ENCODE assay signal across 8 cellular contexts in genomic region chr2:230412369-230412706, GRCh38. TPM values are rescaled to one million over a fixed set of nuclear protein-coding genes. Genes with fewer than 3 reads are reported as not detected.
A peak's percentile ranks its signal among the peaks of the same experiment; 100 is the strongest.
DNase-seq lines count a peak whose midpoint lies in the region; ATAC-seq and TF ChIP-seq lines count a peak whose summit lies in the region.

No MANE protein-coding gene starts in this region.

- H3K4me3 Mint-ChIP-seq in naive thymus-derived CD4-positive, alpha-beta T cell = peak overlapping the region; percentile 94 to 100 (median 100)

- dilution Hi-C loops in mammary epithelial cell (cut with HindIII; ENCODE audit: low sequenced_read_pairs) = no loop called here

- H3K9ac ChIP-seq in mammary epithelial cell (ENCODE audit: insufficient read depth, low read length) = peak overlapping the region; percentile 67

- H3K27me3 Mint-ChIP-seq in naive thymus-derived CD4-positive, alpha-beta T cell = no peaks in the 10 kb centered on the region

- 96% methylated on average over 3 of the region's 3 CpGs for WGBS in mammary epithelial cell (ENCODE audit: low coverage, missing lambda C conversion rate)

- no peaks in the 10 kb centered on the region for H3K36me3 ChIP-seq in BE2C
- no peaks in the 10 kb centered on the region; the same call in 1 of the 2 replicates for H3K36me3 ChIP-seq in KOPT-K1 (ENCODE audit: insufficient read depth, low read length)
- H3K36me3 ChIP-seq in mammary epithelial cell (ENCODE audit: insufficient read depth, low read length) = no peaks in the 10 kb centered on the region
- H3K36me3 ChIP-seq in naive thymus-derived CD4-positive, alpha-beta T cell (ENCODE audit: control insufficient read depth in 2 of 3, insufficient read depth in 3 of 3, low read length in 3 of 3) = no peaks in the 10 kb centered on the region

- TF ChIP-seq CTCF in BE2C (IDR thresholded peaks at IDR 0.05; ENCODE audit: low read depth, low read length) (no peak), mammary epithelial cell (conservative IDR thresholded peaks at IDR 0.05 in 1 of 2, IDR thresholded peaks at IDR 0.05 in 1 of 2; ENCODE audit: extremely low read depth in 1 of 2, insufficient read depth in 1 of 2, low read depth in 1 of 2, low read length in 2 of 2) (no peak)

- in situ Hi-C loops in mammary epithelial cell (cut with MboI; ENCODE audit: low sequenced_read_pairs in 2 of 2) = loop anchor here in 1 of 2 donors (25.0 kb wide), 1 partner anchor 200 kb away; the partner anchor contains the start of gene SP110

- ATAC-seq in naive thymus-derived CD4-positive, alpha-beta T cell = peak; percentile 3
- no peak for ATAC-seq in HG03469 (IDR thresholded peaks at IDR 0.05; ENCODE audit: unreplicated experiment)
- ATAC-seq in GM18498 (IDR thresholded peaks at IDR 0.05; ENCODE audit: unreplicated experiment) = no peak
- no peak for ATAC-seq in HG02678 (IDR thresholded peaks at IDR 0.05; ENCODE audit: unreplicated experiment)

- peaks cover 12% of the 10 kb centered on the region for H3K79me2 ChIP-seq in mammary epithelial cell (ENCODE audit: insufficient read depth, low read length)

- DNase-seq in BE2C (no peak), mammary epithelial cell (no peak), SHP77 treated with DMSO at 0.1 percent for 48 hours (lab: John Stamatoyannopoulos, UW) (no peak)
- DNase-seq in naive thymus-derived CD4-positive, alpha-beta T cell = no peak

- peak overlapping the region; percentile 71 for H3K4me3 ChIP-seq in BE2C (ENCODE audit: low read depth, low read length)
- peak overlapping the region; percentile 59 to 78 (median 60) for H3K4me3 ChIP-seq in mammary epithelial cell (replicated peaks in 1 of 3; ENCODE audit: insufficient read depth in 1 of 3, low read depth in 2 of 3, low read length in 3 of 3)
- peak overlapping the region; percentile 96 for H3K4me3 ChIP-seq in naive thymus-derived CD4-positive, alpha-beta T cell (ENCODE audit: low read length)

- CTCF ChIA-PET in mammary epithelial cell (lab: Charles Lee; ENCODE audit: low non-redundant PET) = no interaction called here
- CTCF ChIA-PET in naive thymus-derived CD4-positive, alpha-beta T cell (lab: Charles Lee) = interaction anchor here (0.5 to 1.1 kb wide), 2 partner anchors 198 to 385 kb away, joined by 3 read pairs; no protein-coding TSS in a partner anchor

- H2AFZ ChIP-seq in mammary epithelial cell (ENCODE audit: low read depth, low read length) = peak overlapping the region; percentile 99

- H3K4me2 ChIP-seq in mammary epithelial cell (ENCODE audit: insufficient read depth, low read depth, low read length) = peak overlapping the region; percentile 81

- no peaks in the 10 kb centered on the region for H3K9me3 ChIP-seq in BE2C
- H3K9me3 ChIP-seq in KOPT-K1 (ENCODE audit: insufficient read depth, low read length, poor library complexity, severe bottlenecking) = no peaks in the 10 kb centered on the region
- no peaks in the 10 kb centered on the region for H3K9me3 ChIP-seq in mammary epithelial cell (replicated peaks; ENCODE audit: insufficient read depth, low read length)
- H3K9me3 ChIP-seq in naive thymus-derived CD4-positive, alpha-beta T cell (ENCODE audit: control insufficient read depth in 2 of 3, low read length in 3 of 3) = no peaks in the 10 kb centered on the region

- BruUV-seq in mammary epithelial cell (replicated peaks; lab: Mats Ljungman, UMichigan) = no TSS peak

- no peaks in the 10 kb centered on the region for H4K20me1 ChIP-seq in mammary epithelial cell (ENCODE audit: insufficient read depth, low read length)

- H3K9me3 Mint-ChIP-seq in naive thymus-derived CD4-positive, alpha-beta T cell = no peaks in the 10 kb centered on the region

- peaks cover 8% of the 10 kb centered on the region for H3K27me3 ChIP-seq in BE2C
- no peaks in the 10 kb centered on the region for H3K27me3 ChIP-seq in mammary epithelial cell (ENCODE audit: insufficient read depth, low read length)
- no peaks in the 10 kb centered on the region for H3K27me3 ChIP-seq in naive thymus-derived CD4-positive, alpha-beta T cell (ENCODE audit: control insufficient read depth in 2 of 2, insufficient read depth in 2 of 2, low read length in 2 of 2)

- H3K27ac Mint-ChIP-seq in naive thymus-derived CD4-positive, alpha-beta T cell = peak overlapping the region; percentile 97 to 100 (median 99)

- intact Hi-C loops in mammary epithelial cell (cut with micrococcal nuclease) = loop anchor here (5.0 to 10.0 kb wide), 2 partner anchors 190 to 272 kb away; no protein-coding TSS in a partner anchor
- intact Hi-C loops in naive thymus-derived CD4-positive, alpha-beta T cell (cut with micrococcal nuclease) = loop anchor here (10.0 kb wide), 4 partner anchors 382 to 1292 kb away; partner anchors contain the start of genes FBXO36 (in 1 of the 2), PSMD1 (in 1 of the 2), PTMA (in 1 of the 2) and TRIP12 (in 1 of the 2)

- H3K36me3 Mint-ChIP-seq in naive thymus-derived CD4-positive, alpha-beta T cell = peaks cover 0 to 15% (median 0%) of the 10 kb centered on the region in 5 donors

- H3K27ac ChIP-seq in KOPT-K1 (ENCODE audit: low read depth, low read length, poor library complexity, severe bottlenecking) (peak overlapping the region; percentile 87), mammary epithelial cell (ENCODE audit: insufficient read depth, low read depth, low read length) (no peak overlapping the region)
- H3K27ac ChIP-seq in naive thymus-derived CD4-positive, alpha-beta T cell (ENCODE audit: low read depth, low read length) = peak overlapping the region; percentile 85

- peaks cover 30 to 90% (median 82%) of the 10 kb centered on the region in 7 donors for H3K4me1 Mint-ChIP-seq in naive thymus-derived CD4-positive, alpha-beta T cell

- POLR2A ChIA-PET in naive thymus-derived CD4-positive, alpha-beta T cell (lab: Charles Lee) = interaction anchor here (0.7 to 1.3 kb wide), 2 partner anchors 10 to 186 kb away, joined by 3 to 4 read pairs; no protein-coding TSS in a partner anchor

- no peaks in the 10 kb centered on the region for H3K4me1 ChIP-seq in BE2C
- peaks cover 31% of the 10 kb centered on the region for H3K4me1 ChIP-seq in mammary epithelial cell (ENCODE audit: insufficient read depth, low read length)
- peaks cover 26 to 29% of the 10 kb centered on the region in 2 donors for H3K4me1 ChIP-seq in naive thymus-derived CD4-positive, alpha-beta T cell (ENCODE audit: control insufficient read depth in 2 of 2, insufficient read depth in 2 of 2, low read length in 2 of 2)

RNA-seq across cellular contexts. Expression of gene SP100, which starts 3.7 kb away (rescaled TPM):
- polyA plus RNA-seq in BE2C (2012; ENCODE audit: insufficient read depth, insufficient read length, low read depth) = 0.79 TPM
- 10 to 100 TPM; 57.5 to 67.5 TPM for total RNA-seq in mammary epithelial cell
- 29.9 TPM for polyA plus RNA-seq in mammary epithelial cell
- polyA minus RNA-seq in mammary epithelial cell = 68.3 TPM
- total RNA-seq in naive thymus-derived CD4-positive, alpha-beta T cell = 100 to 1,000 TPM; 203 to 391 (median 214) TPM
- 100 to 1,000 TPM; 103 to 191 TPM for polyA plus RNA-seq in naive thymus-derived CD4-positive, alpha-beta T cell
